Comparison of ENCODE assay signal across 14 cellular contexts in the genomic region with DNA sequence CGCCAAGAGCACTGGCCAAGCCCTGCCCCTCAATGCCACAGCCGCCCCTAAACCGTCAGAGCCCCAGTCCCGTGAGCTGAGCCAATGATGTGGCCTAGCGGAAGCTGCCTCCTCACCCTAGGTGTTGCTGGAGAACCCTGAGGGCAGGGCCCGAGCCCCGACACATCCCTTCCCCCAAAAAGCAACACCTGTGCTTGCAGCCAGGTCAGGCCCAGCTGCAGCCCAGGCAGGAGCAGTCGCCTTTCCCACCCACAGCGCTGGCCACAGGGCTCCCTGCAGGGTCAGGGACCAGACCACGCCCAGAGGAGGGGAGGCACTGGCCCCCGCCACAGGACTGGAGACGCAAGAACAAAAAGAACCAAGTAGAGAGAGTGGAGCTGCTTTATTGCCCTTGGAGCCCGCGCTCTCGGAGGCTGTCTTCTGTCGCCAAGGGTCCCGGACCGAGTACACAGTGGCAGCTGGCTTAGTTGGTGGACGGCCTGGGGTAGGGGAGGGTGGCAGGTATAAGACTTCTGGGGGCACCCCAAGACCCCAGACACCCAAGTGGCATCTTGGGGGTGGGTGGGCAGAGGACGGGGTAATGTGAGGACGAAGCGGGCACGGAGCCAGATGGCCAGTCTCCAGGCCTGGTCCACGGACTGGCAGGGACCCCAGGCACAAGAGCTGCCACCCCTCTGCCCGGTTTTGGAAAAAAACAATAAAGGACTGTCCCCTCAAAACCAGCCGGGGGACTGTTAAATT. TPM values are rescaled to one million over a fixed set of nuclear protein-coding genes. Genes with fewer than 3 reads are reported as not detected.
DNase-seq lines count a peak whose midpoint lies in the region; ATAC-seq, FAIRE-seq and TF ChIP-seq lines count a peak whose summit lies in the region.
"Had no signal": no experiment of that assay in that cellular context is flagged by ENCODE, and none has a peak within 500 bp of the region (broad histone marks: within the 10 kb centered on the region; RNA-seq: fewer than 3 reads in every experiment).

No MANE protein-coding gene starts in this region.

- no peak overlapping the region for H3K27ac ChIP-seq in breast epithelium
- H3K27ac ChIP-seq in Karpas-422 (ENCODE audit: low read length), result no peak overlapping the region
- H3K27ac ChIP-seq in GM12878 (ENCODE audit: control insufficient read depth, insufficient read depth), result no peak overlapping the region
- H3K27ac ChIP-seq: hepatocyte had no signal

- H3K4me2 ChIP-seq in Karpas-422 (ENCODE audit: low read depth, low read length, poor library complexity, severe bottlenecking), result no peak overlapping the region
- H3K4me2 ChIP-seq in GM12878 (ENCODE audit: control insufficient read depth, insufficient read depth), result no peak overlapping the region
- H3K4me2 ChIP-seq: hepatocyte had no signal

- H3K27ac Mint-ChIP-seq in MCF 10A (ENCODE audit: low read depth, unreplicated experiment), result peak overlapping the region; percentile 25
- H3K27ac Mint-ChIP-seq in stimulated activated effector memory CD8-positive, alpha-beta T cell treated with anti-CD3 and anti-CD28 coated beads, Interleukin-12 subunit alpha, Interleukin-12 subunit beta, amount 100 ng/mL, for 72 hours, result peak overlapping the region; percentile 91
- H3K27ac Mint-ChIP-seq: HFFc6 had no signal

- no peak for TF ChIP-seq EP300 in GM12878 (IDR thresholded peaks at IDR 0.05; ENCODE audit: borderline replicate concordance in 1 of 2, control insufficient read depth in 1 of 2, low read depth in 2 of 2, low read length in 2 of 2)

- H3K36me3 ChIP-seq in breast epithelium (no peaks in the 10 kb centered on the region), Karpas-422 (ENCODE audit: insufficient read depth, low read length) (peaks cover 12% of the 10 kb centered on the region), GM12878 (ENCODE audit: control insufficient read depth in 2 of 2, insufficient read depth in 2 of 2, low read length in 1 of 2) (peaks cover 4 to 48% of the 10 kb centered on the region in 2 experiments; a peak in 3 of 4 replicates)

- H3K27me3 ChIP-seq in breast epithelium (no peaks in the 10 kb centered on the region), Karpas-422 (ENCODE audit: low read length) (no peaks in the 10 kb centered on the region), GM12878 (replicated peaks in 1 of 2; ENCODE audit: control insufficient read depth in 2 of 2, insufficient read depth in 2 of 2, low read length in 1 of 2) (no peaks in the 10 kb centered on the region)
- H3K27me3 ChIP-seq: hepatocyte had no signal

- intact Hi-C loops in MCF 10A (cut with micrococcal nuclease) (loop anchor here (5.0 kb wide), 1 partner anchor 183 kb away; no protein-coding TSS in a partner anchor), breast epithelium (cut with DNase I; ENCODE audit: low total_unique reads) (loop anchor here (10.0 kb wide), 1 partner anchor 120 kb away; the partner anchor contains the start of gene S1PR2), GM12878 (cut with micrococcal nuclease; ENCODE audit: unreplicated experiment) (loop anchor here (5.0 kb wide), 1 partner anchor 88 kb away; no protein-coding TSS in a partner anchor)

- TF ChIP-seq RAD21 in GM12878 (IDR thresholded peaks at IDR 0.05; ENCODE audit: insufficient read depth, low read depth, low read length), result no peak

- FAIRE-seq in GM12878 (lab: Jason Lieb, UNC), result no peak

- H4K20me1 ChIP-seq in Karpas-422 (ENCODE audit: insufficient read depth, low read depth, low read length), result peaks cover 38% of the 10 kb centered on the region; the same call in 1 of the 2 replicates
- H4K20me1 ChIP-seq in GM12878 (ENCODE audit: control insufficient read depth, insufficient read depth), result no peaks in the 10 kb centered on the region

- H3K36me3 Mint-ChIP-seq in MCF 10A (ENCODE audit: insufficient read depth, unreplicated experiment), result peaks cover 90% of the 10 kb centered on the region
- peaks cover 100% of the 10 kb centered on the region for H3K36me3 Mint-ChIP-seq in stimulated activated effector memory CD8-positive, alpha-beta T cell treated with anti-CD3 and anti-CD28 coated beads, Interleukin-12 subunit alpha, Interleukin-12 subunit beta, amount 100 ng/mL, for 72 hours

- peak; percentile 42 for DNase-seq in MCF 10A (ENCODE audit: unreplicated experiment)
- no peak for DNase-seq in breast epithelium (ENCODE audit: low spot score in 2 of 2)
- peak; percentile 85 for DNase-seq in Karpas-422
- no peak for DNase-seq in GM12878 (ENCODE audit: low read depth, low spot score)
- no peak for DNase-seq in stimulated activated effector memory CD8-positive, alpha-beta T cell treated with anti-CD3 and anti-CD28 coated beads, Interleukin-12 subunit alpha, Interleukin-12 subunit beta, amount 100 ng/mL, for 72 hours (ENCODE audit: low spot score in 2 of 2)
- no peak for DNase-seq in dedifferentiated amniotic fluid mesenchymal stem cell (ENCODE audit: extremely low spot score)
- DNase-seq: amniotic stem cell, HFFc6, mesenchymal stem cell, NCI-H1436, OCI-M1 had no signal

- H3K4me1 Mint-ChIP-seq in MCF 10A (ENCODE audit: insufficient read depth, unreplicated experiment), result peaks cover 10% of the 10 kb centered on the region
- peaks cover 73% of the 10 kb centered on the region for H3K4me1 Mint-ChIP-seq in stimulated activated effector memory CD8-positive, alpha-beta T cell treated with anti-CD3 and anti-CD28 coated beads, Interleukin-12 subunit alpha, Interleukin-12 subunit beta, amount 100 ng/mL, for 72 hours

- no peaks in the 10 kb centered on the region for H3K27me3 Mint-ChIP-seq in MCF 10A (ENCODE audit: insufficient read depth, unreplicated experiment)

- H3K4me1 ChIP-seq in breast epithelium (peaks cover 4 to 8% of the 10 kb centered on the region in 2 donors), Karpas-422 (ENCODE audit: low read length) (peaks cover 16% of the 10 kb centered on the region), GM12878 (ENCODE audit: control insufficient read depth, insufficient read depth, low read length) (peaks cover 31% of the 10 kb centered on the region)

- in situ Hi-C loops in GM12878 (cut with MboI), result no loop called here

- ATAC-seq in GM12878, result no peak
- ATAC-seq in stimulated activated effector memory CD8-positive, alpha-beta T cell treated with anti-CD3 and anti-CD28 coated beads, Interleukin-12 subunit alpha, Interleukin-12 subunit beta, amount 100 ng/mL, for 72 hours, result no peak
- ATAC-seq in GM21576 (IDR thresholded peaks at IDR 0.05; ENCODE audit: unreplicated experiment), result no peak
- ATAC-seq in HG03039 (IDR thresholded peaks at IDR 0.05; ENCODE audit: unreplicated experiment), result no peak

- WGBS in GM12878 (ENCODE audit: insufficient coverage, insufficient replicate concordance, low lambda C conversion rate, missing lambda C conversion rate), result 78% methylated on average over 26 of the region's 26 CpGs

- no peak overlapping the region for H3K4me3 Mint-ChIP-seq in MCF 10A (ENCODE audit: unreplicated experiment)
- H3K4me3 Mint-ChIP-seq in stimulated activated effector memory CD8-positive, alpha-beta T cell treated with anti-CD3 and anti-CD28 coated beads, Interleukin-12 subunit alpha, Interleukin-12 subunit beta, amount 100 ng/mL, for 72 hours, result peak overlapping the region; percentile 24
- H3K4me3 Mint-ChIP-seq: HFFc6 had no signal

- RAD21 ChIA-PET in GM12878 (lab: Charles Lee; ENCODE audit: unreplicated experiment), result interaction anchor here (0.6 to 8.6 kb wide), 2 partner anchors 15 to 177 kb away, joined by 5 to 166 read pairs; partner anchors contain the start of gene ANGPTL6

- no peaks in the 10 kb centered on the region for H3K9me2 ChIP-seq in Karpas-422 (replicated peaks; ENCODE audit: insufficient read depth, low read length)

- TF ChIP-seq POLR2A in breast epithelium (IDR thresholded peaks at IDR 0.05), result no peak
- TF ChIP-seq POLR2A in GM12878 (IDR thresholded peaks at IDR 0.05; ENCODE audit: low read depth, low read length), result peak; percentile 89

- no peaks in the 10 kb centered on the region for H3K9me3 Mint-ChIP-seq in MCF 10A (ENCODE audit: unreplicated experiment)
- no peaks in the 10 kb centered on the region for H3K9me3 Mint-ChIP-seq in stimulated activated effector memory CD8-positive, alpha-beta T cell treated with anti-CD3 and anti-CD28 coated beads, Interleukin-12 subunit alpha, Interleukin-12 subunit beta, amount 100 ng/mL, for 72 hours
- H3K9me3 Mint-ChIP-seq: HFFc6 had no signal

- H3K9me3 ChIP-seq in breast epithelium (no peaks in the 10 kb centered on the region), Karpas-422 (ENCODE audit: low read length) (no peaks in the 10 kb centered on the region), GM12878 (replicated peaks; ENCODE audit: control insufficient read depth, insufficient read depth, low read length) (no peaks in the 10 kb centered on the region)

- POLR2A ChIA-PET in MCF 10A (lab: Yijun Ruan, JAX) (interaction anchor here (1.3 to 2.9 kb wide), 6 partner anchors 8 to 137 kb away, joined by 3 to 24 read pairs (median 7); partner anchors contain the start of genes ANGPTL6, MRPL4 and PPAN), GM12878 (lab: Charles Lee) (interaction anchor here (1.0 to 5.4 kb wide), 5 partner anchors 8 to 19 kb away, joined by 3 to 58 read pairs (median 4); partner anchors contain the start of genes ANGPTL6 and PPAN)

- peaks cover 20% of the 10 kb centered on the region for H3K79me2 ChIP-seq in Karpas-422 (ENCODE audit: low read length)
- peaks cover 41% of the 10 kb centered on the region for H3K79me2 ChIP-seq in GM12878 (ENCODE audit: control insufficient read depth, insufficient read depth, low read length)

- H2AFZ ChIP-seq in Karpas-422 (ENCODE audit: low read length) (no peak overlapping the region), GM12878 (ENCODE audit: control insufficient read depth, low read depth, low read length) (no peak overlapping the region)
- H2AFZ ChIP-seq: hepatocyte had no signal

- H3K4me3 ChIP-seq in breast epithelium (no peak overlapping the region), Karpas-422 (ENCODE audit: low read length) (no peak overlapping the region), GM12878 (no peak overlapping the region)
- H3K4me3 ChIP-seq: hepatocyte had no signal

- no peak for TF ChIP-seq CTCF in MCF 10A (IDR thresholded peaks at IDR 0.05; ENCODE audit: unreplicated experiment)
- no peak for TF ChIP-seq CTCF in breast epithelium (IDR thresholded peaks at IDR 0.05)
- no peak for TF ChIP-seq CTCF in GM12878 (IDR thresholded peaks at IDR 0.05 in 2 of 3, conservative IDR thresholded peaks at IDR 0.05 in 1 of 3; ENCODE audit: control insufficient read depth in 2 of 3, extremely low read depth in 1 of 3, insufficient read depth in 1 of 3, low read depth in 3 of 3, low read length in 3 of 3)

- H3K9ac ChIP-seq in Karpas-422 (ENCODE audit: low read length) (no peak overlapping the region), GM12878 (ENCODE audit: control insufficient read depth, insufficient read depth, low read length) (no peak overlapping the region)

- BruUV-seq in MCF 10A (replicated peaks; lab: Mats Ljungman, UMichigan), result no TSS peak
- BruUV-seq in GM12878 (replicated peaks; lab: Mats Ljungman, UMichigan), result no TSS peak

- CTCF ChIA-PET in MCF 10A (lab: Yijun Ruan, JAX) (interaction anchor here (0.6 to 0.8 kb wide), 2 partner anchors 15 to 267 kb away, joined by 3 read pairs; no protein-coding TSS in a partner anchor), GM12878 (lab: Yijun Ruan, JAX) (interaction anchor here (4.0 to 9.8 kb wide), 2 partner anchors 15 to 86 kb away, joined by 25 to 171 read pairs; partner anchors contain the start of gene ANGPTL6)

- SMC1A ChIA-PET in GM12878 (lab: Charles Lee; ENCODE audit: uncharacterized antibody, unreplicated experiment), result interaction anchor here (0.8 to 11.4 kb wide), 4 partner anchors 9 to 135 kb away, joined by 3 to 150 read pairs (median 4); partner anchors contain the start of genes ANGPTL6 and PPAN

RNA-seq across cellular contexts. Expression of gene P2RY11, which starts 3.3 kb away (rescaled TPM):
- total RNA-seq in MCF 10A (2022) (36.1 and 43.1 TPM in 2 replicates), breast epithelium (1 to 10 TPM; 4.0 to 7.2 (median 4.3) TPM), GM12878 (2014; rRNA removed) (11.4 and 17.4 TPM in 2 replicates), GM12878 (2014; rRNA removed; fragmentation: Illumina TruSeq; extraction: Trizol) (7.4 and 8.2 TPM in 2 replicates), GM12878 (2021) (42.0 and 46.5 TPM in 2 replicates)
- total RNA-seq in Karpas-422 (2014; rRNA removed; shearing (Covaris generic); ENCODE audit: low replicate concordance), result 1.7 and 6.1 TPM in 2 replicates
- 57.8 and 61.7 TPM in 2 replicates for total RNA-seq in GM12878 (2013; cell fraction: nucleolus; rRNA removed)
- polyA plus RNA-seq in GM12878 (2011; ENCODE audit: low read depth), result 5.0 TPM
- polyA plus RNA-seq in GM12878 (2011; rRNA removed) (12.5 and 26.5 TPM in 2 replicates), GM12878 (2014; fragmentation: Illumina TruSeq; extraction: Trizol) (1.2 and 4.9 TPM in 2 replicates), GM12878 (2014; fragmentation: Nextera tagmentation; extraction: Ambion mirVana) (under 1 TPM; 0.14 to 0.57 TPM), GM12878 (2014; rRNA removed) (32.5 and 39.0 TPM in 2 replicates), GM12878 (2016; fragmentation: Nextera tagmentation; extraction: Ambion mirVana) (1 to 10 TPM; 6.7 to 7.0 TPM)
- polyA plus RNA-seq in GM12878 (2011; cell fraction: cytosol; rRNA removed), result 44.1 and 69.0 TPM in 2 replicates
- 81.5 and 114 TPM in 2 replicates for polyA plus RNA-seq in GM12878 (2011; cell fraction: nucleus; rRNA removed)
- polyA plus RNA-seq in GM12878 (2012), result 28.3 and 37.9 TPM in 2 replicates
- polyA minus RNA-seq in GM12878 (2011; rRNA and poly(A)+ RNA removed), result 16.9 and 49.7 TPM in 2 replicates
- polyA minus RNA-seq in GM12878 (2011; cell fraction: cytosol; rRNA and poly(A)+ RNA removed), result 22.1 and 26.3 TPM in 2 replicates
- 8.6 and 28.3 TPM in 2 replicates for polyA minus RNA-seq in GM12878 (2011; cell fraction: nucleus; rRNA and poly(A)+ RNA removed)

RNA-seq across cellular contexts. Expression of gene EIF3G, which starts 4.9 kb away (rescaled TPM):
- total RNA-seq in MCF 10A (2022) (224 and 249 TPM in 2 replicates), breast epithelium (100 to 1,000 TPM; 293 to 322 (median 308) TPM), GM12878 (2014; rRNA removed) (356 and 362 TPM in 2 replicates), GM12878 (2014; rRNA removed; fragmentation: Illumina TruSeq; extraction: Trizol) (187 and 220 TPM in 2 replicates), GM12878 (2021) (303 and 318 TPM in 2 replicates)
- total RNA-seq in Karpas-422 (2014; rRNA removed; shearing (Covaris generic); ENCODE audit: low replicate concordance), result 281 and 602 TPM in 2 replicates
- 95.9 and 98.0 TPM in 2 replicates for total RNA-seq in GM12878 (2013; cell fraction: nucleolus; rRNA removed)
- polyA plus RNA-seq in GM12878 (2011; ENCODE audit: low read depth), result 79.2 TPM
- polyA plus RNA-seq in GM12878 (2011; rRNA removed) (101 and 119 TPM in 2 replicates), GM12878 (2014; fragmentation: Illumina TruSeq; extraction: Trizol) (132 and 219 TPM in 2 replicates), GM12878 (2014; fragmentation: Nextera tagmentation; extraction: Ambion mirVana) (10 to 100 TPM; 28.0 to 48.5 TPM), GM12878 (2014; rRNA removed) (284 and 299 TPM in 2 replicates), GM12878 (2016; fragmentation: Nextera tagmentation; extraction: Ambion mirVana) (100 to 1,000 TPM; 201 to 225 TPM)
- 166 and 220 TPM in 2 replicates for polyA plus RNA-seq in GM12878 (2011; cell fraction: cytosol; rRNA removed)
- 377 and 479 TPM in 2 replicates for polyA plus RNA-seq in GM12878 (2011; cell fraction: nucleus; rRNA removed)
- polyA plus RNA-seq in GM12878 (2012), result 208 and 240 TPM in 2 replicates
- 45.5 and 84.7 TPM in 2 replicates for polyA minus RNA-seq in GM12878 (2011; rRNA and poly(A)+ RNA removed)
- 47.4 and 49.3 TPM in 2 replicates for polyA minus RNA-seq in GM12878 (2011; cell fraction: cytosol; rRNA and poly(A)+ RNA removed)
- 61.5 and 116 TPM in 2 replicates for polyA minus RNA-seq in GM12878 (2011; cell fraction: nucleus; rRNA and poly(A)+ RNA removed)

RNA-seq across cellular contexts. Expression of gene PPAN, which starts 8.7 kb away (rescaled TPM):
- total RNA-seq in MCF 10A (2022) (95.0 and 123 TPM in 2 replicates), breast epithelium (10 to 100 TPM; 17.1 to 44.2 (median 35.3) TPM), GM12878 (2014; rRNA removed) (96.5 and 123 TPM in 2 replicates), GM12878 (2014; rRNA removed; fragmentation: Illumina TruSeq; extraction: Trizol) (67.6 and 68.9 TPM in 2 replicates), GM12878 (2021) (147 and 165 TPM in 2 replicates)
- total RNA-seq in Karpas-422 (2014; rRNA removed; shearing (Covaris generic); ENCODE audit: low replicate concordance), result 30.4 and 77.1 TPM in 2 replicates
- 135 and 145 TPM in 2 replicates for total RNA-seq in GM12878 (2013; cell fraction: nucleolus; rRNA removed)
- 26.9 TPM for polyA plus RNA-seq in GM12878 (2011; ENCODE audit: low read depth)
- polyA plus RNA-seq in GM12878 (2011; rRNA removed) (40.1 and 92.2 TPM in 2 replicates), GM12878 (2014; fragmentation: Illumina TruSeq; extraction: Trizol) (20.3 and 65.0 TPM in 2 replicates), GM12878 (2014; fragmentation: Nextera tagmentation; extraction: Ambion mirVana) (1 to 10 TPM; 2.1 to 7.6 TPM), GM12878 (2014; rRNA removed) (149 and 196 TPM in 2 replicates), GM12878 (2016; fragmentation: Nextera tagmentation; extraction: Ambion mirVana) (100 to 1,000 TPM; 163 to 171 TPM)
- 92.2 and 132 TPM in 2 replicates for polyA plus RNA-seq in GM12878 (2011; cell fraction: cytosol; rRNA removed)
- polyA plus RNA-seq in GM12878 (2011; cell fraction: nucleus; rRNA removed), result 173 and 212 TPM in 2 replicates
- polyA plus RNA-seq in GM12878 (2012), result 78.6 and 81.6 TPM in 2 replicates
- polyA minus RNA-seq in GM12878 (2011; rRNA and poly(A)+ RNA removed), result 113 and 176 TPM in 2 replicates
- 70.0 and 73.4 TPM in 2 replicates for polyA minus RNA-seq in GM12878 (2011; cell fraction: cytosol; rRNA and poly(A)+ RNA removed)
- 69.6 and 130 TPM in 2 replicates for polyA minus RNA-seq in GM12878 (2011; cell fraction: nucleus; rRNA and poly(A)+ RNA removed)

RNA-seq across cellular contexts. Expression of gene ANGPTL6, which starts 12.3 kb away (rescaled TPM):
- total RNA-seq in MCF 10A (2022) (0.44 TPM in 1 of 2 replicates, not detected in the other), breast epithelium (under 1 TPM in 2 of 3 donors, not detected in 1; 0.29 to 0.33 TPM), GM12878 (2014; rRNA removed) (13.1 and 17.4 TPM in 2 replicates), GM12878 (2014; rRNA removed; fragmentation: Illumina TruSeq; extraction: Trizol) (6.0 and 7.2 TPM in 2 replicates), GM12878 (2021) (16.5 and 16.8 TPM in 2 replicates)
- 7.3 and 8.3 TPM in 2 replicates for total RNA-seq in Karpas-422 (2014; rRNA removed; shearing (Covaris generic); ENCODE audit: low replicate concordance)
- total RNA-seq in GM12878 (2013; cell fraction: nucleolus; rRNA removed), result 38.8 and 41.4 TPM in 2 replicates
- 11.7 TPM for polyA plus RNA-seq in GM12878 (2011; ENCODE audit: low read depth)
- polyA plus RNA-seq in GM12878 (2011; rRNA removed) (10.5 and 23.6 TPM in 2 replicates), GM12878 (2014; fragmentation: Illumina TruSeq; extraction: Trizol) (2.3 and 6.6 TPM in 2 replicates), GM12878 (2014; fragmentation: Nextera tagmentation; extraction: Ambion mirVana) (under 1 TPM; 0.45 to 0.90 TPM), GM12878 (2014; rRNA removed) (18.3 and 18.9 TPM in 2 replicates), GM12878 (2016; fragmentation: Nextera tagmentation; extraction: Ambion mirVana) (1 to 10 TPM; 1.3 to 4.9 TPM)
- polyA plus RNA-seq in GM12878 (2011; cell fraction: cytosol; rRNA removed), result 40.4 and 48.7 TPM in 2 replicates
- polyA plus RNA-seq in GM12878 (2011; cell fraction: nucleus; rRNA removed), result 150 and 154 TPM in 2 replicates
- polyA plus RNA-seq in GM12878 (2012), result 23.2 and 29.6 TPM in 2 replicates
- polyA minus RNA-seq in GM12878 (2011; rRNA and poly(A)+ RNA removed), result 7.7 and 16.2 TPM in 2 replicates
- 8.8 and 10.2 TPM in 2 replicates for polyA minus RNA-seq in GM12878 (2011; cell fraction: cytosol; rRNA and poly(A)+ RNA removed)
- 8.5 and 16.2 TPM in 2 replicates for polyA minus RNA-seq in GM12878 (2011; cell fraction: nucleus; rRNA and poly(A)+ RNA removed)

RNA-seq across cellular contexts. Expression of gene SHFL, which starts 28.7 kb away (rescaled TPM):
- total RNA-seq in MCF 10A (2022) (11.9 and 17.6 TPM in 2 replicates), breast epithelium (10 to 100 TPM; 26.4 to 47.6 (median 34.1) TPM), GM12878 (2014; rRNA removed) (44.6 and 45.4 TPM in 2 replicates), GM12878 (2014; rRNA removed; fragmentation: Illumina TruSeq; extraction: Trizol) (30.5 and 30.7 TPM in 2 replicates), GM12878 (2021) (51.7 and 57.9 TPM in 2 replicates)
- 29.0 and 55.3 TPM in 2 replicates for total RNA-seq in Karpas-422 (2014; rRNA removed; shearing (Covaris generic); ENCODE audit: low replicate concordance)
- total RNA-seq in GM12878 (2013; cell fraction: nucleolus; rRNA removed), result 59.9 and 73.5 TPM in 2 replicates
- polyA plus RNA-seq in GM12878 (2011; ENCODE audit: low read depth), result 39.3 TPM
- polyA plus RNA-seq in GM12878 (2011; rRNA removed) (53.1 and 63.7 TPM in 2 replicates), GM12878 (2014; fragmentation: Illumina TruSeq; extraction: Trizol) (41.7 and 49.6 TPM in 2 replicates), GM12878 (2014; fragmentation: Nextera tagmentation; extraction: Ambion mirVana) (10 to 100 TPM in 1 of 2 experiments, 1 to 10 TPM in 1; 8.0 to 18.3 TPM), GM12878 (2014; rRNA removed) (83.8 and 83.9 TPM in 2 replicates), GM12878 (2016; fragmentation: Nextera tagmentation; extraction: Ambion mirVana) (10 to 100 TPM; 33.6 to 36.8 TPM)
- polyA plus RNA-seq in GM12878 (2011; cell fraction: cytosol; rRNA removed), result 68.1 and 104 TPM in 2 replicates
- polyA plus RNA-seq in GM12878 (2011; cell fraction: nucleus; rRNA removed), result 400 and 422 TPM in 2 replicates
- 71.2 and 100 TPM in 2 replicates for polyA plus RNA-seq in GM12878 (2012)
- 34.3 and 50.4 TPM in 2 replicates for polyA minus RNA-seq in GM12878 (2011; rRNA and poly(A)+ RNA removed)
- 16.6 and 22.1 TPM in 2 replicates for polyA minus RNA-seq in GM12878 (2011; cell fraction: cytosol; rRNA and poly(A)+ RNA removed)
- 40.0 and 54.8 TPM in 2 replicates for polyA minus RNA-seq in GM12878 (2011; cell fraction: nucleus; rRNA and poly(A)+ RNA removed)

Comparison
In these comparisons a context has a peak if more than half of its experiments do, and no peak if none do; other contexts are left out.
1. DNase-seq: peak in MCF 10A (single experiment) and Karpas-422 (single experiment); none in breast epithelium (0 of 2), GM12878 (single experiment), stimulated activated effector memory CD8-positive, alpha-beta T cell treated with anti-CD3 and anti-CD28 coated beads, Interleukin-12 subunit alpha, Interleukin-12 subunit beta, amount 100 ng/mL, for 72 hours (0 of 2) and dedifferentiated amniotic fluid mesenchymal stem cell (single experiment).